17 cellular contexts compared by ENCODE assay signal in the genomic region with DNA sequence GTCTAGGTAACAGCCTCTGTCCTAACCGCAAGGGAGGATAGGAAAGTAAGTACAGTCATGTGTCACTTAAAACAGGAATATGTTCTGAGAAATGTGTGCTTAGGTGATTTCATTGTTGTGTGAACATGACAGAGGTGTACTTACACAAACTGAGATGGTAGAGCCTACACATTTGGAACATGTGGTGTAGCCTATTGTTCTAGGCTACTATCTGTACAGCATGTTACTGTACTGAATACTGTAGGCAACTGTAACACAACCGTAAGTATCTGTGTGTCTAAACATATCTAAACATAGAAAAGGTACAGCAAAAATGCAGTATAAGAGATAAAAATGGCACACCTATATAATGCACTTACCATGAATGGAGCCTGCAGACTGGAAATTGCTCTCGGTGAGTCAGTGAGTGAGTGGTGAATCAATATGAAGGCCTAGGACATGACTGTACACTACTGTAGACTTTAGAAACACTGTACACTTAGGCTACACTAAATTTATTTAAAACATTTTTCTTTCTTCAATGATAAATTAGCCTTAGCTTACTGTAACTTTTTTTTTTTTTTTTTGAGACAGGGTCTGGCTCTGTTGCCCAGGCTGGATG. TPM values are rescaled to one million over a fixed set of nuclear protein-coding genes. Genes with fewer than 3 reads are reported as not detected.
DNase-seq lines count a peak whose midpoint lies in the region; ATAC-seq and TF ChIP-seq lines count a peak whose summit lies in the region.
"Had no signal": no experiment of that assay in that cellular context is flagged by ENCODE, and none has a peak within 500 bp of the region (broad histone marks: within the 10 kb centered on the region; RNA-seq: fewer than 3 reads in every experiment).

No MANE protein-coding gene starts in this region.

- no peak for ATAC-seq in GM19463 (IDR thresholded peaks at IDR 0.05; ENCODE audit: unreplicated experiment)
- no peak for ATAC-seq in GM18873 (IDR thresholded peaks at IDR 0.05; ENCODE audit: low FRiP score, unreplicated experiment)
- no peak for ATAC-seq in naive thymus-derived CD8-positive, alpha-beta T cell
- ATAC-seq: activated CD8-positive, alpha-beta T cell treated with anti-CD3 and anti-CD28 coated beads for 36 hours; body of pancreas had no signal

- H3K27me3 Mint-ChIP-seq in naive thymus-derived CD8-positive, alpha-beta T cell = no peaks in the 10 kb centered on the region
- H3K27me3 Mint-ChIP-seq: activated CD8-positive, alpha-beta T cell treated with anti-CD3 and anti-CD28 coated beads for 36 hours; IgD-negative memory B cell had no signal

- H3K27ac Mint-ChIP-seq in naive thymus-derived CD8-positive, alpha-beta T cell = no peak overlapping the region
- H3K27ac Mint-ChIP-seq: activated CD8-positive, alpha-beta T cell treated with anti-CD3 and anti-CD28 coated beads for 36 hours; IgD-negative memory B cell had no signal

- peaks cover 0 to 4% (median 0%) of the 10 kb centered on the region in 4 donors for H3K4me1 Mint-ChIP-seq in naive thymus-derived CD8-positive, alpha-beta T cell

- H3K4me3 ChIP-seq in fibroblast of mammary gland (ENCODE audit: control insufficient read depth, low read depth, low read length) = no peak overlapping the region
- H3K4me3 ChIP-seq: body of pancreas, testis had no signal

- no peak for TF ChIP-seq CTCF in fibroblast of mammary gland (conservative IDR thresholded peaks at IDR 0.05; ENCODE audit: control insufficient read depth, insufficient read depth, low read depth, low read length)

- H3K9me3 Mint-ChIP-seq in naive thymus-derived CD8-positive, alpha-beta T cell = no peaks in the 10 kb centered on the region
- H3K9me3 Mint-ChIP-seq: activated CD8-positive, alpha-beta T cell treated with anti-CD3 and anti-CD28 coated beads for 36 hours; IgD-negative memory B cell had no signal

- no peak overlapping the region for H3K4me3 Mint-ChIP-seq in naive thymus-derived CD8-positive, alpha-beta T cell
- H3K4me3 Mint-ChIP-seq: activated CD8-positive, alpha-beta T cell treated with anti-CD3 and anti-CD28 coated beads for 36 hours; IgD-negative memory B cell had no signal

- H3K36me3 Mint-ChIP-seq in naive thymus-derived CD8-positive, alpha-beta T cell = no peaks in the 10 kb centered on the region
- H3K36me3 Mint-ChIP-seq: IgD-negative memory B cell had no signal

- DNase-seq in A172 (ENCODE audit: low spot score) (peak; percentile 36), HS-27A (ENCODE audit: low read depth) (peak; percentile 38), T1000 (lab: John Stamatoyannopoulos, UW) (peak; percentile 95), fibroblast of mammary gland (ENCODE audit: low read depth) (peak; percentile 76), LoVo (ENCODE audit: low spot score) (no peak)
- no peak for DNase-seq in naive thymus-derived CD8-positive, alpha-beta T cell
- DNase-seq: activated CD8-positive, alpha-beta T cell treated with anti-CD3 and anti-CD28 coated beads for 36 hours; body of pancreas; COR-L47; foreskin melanocyte; NCI-H1105 treated with DMSO at 0.1 percent for 48 hours; retina; stimulated activated CD4-positive, alpha-beta T cell treated with anti-CD3 and anti-CD28 coated beads, Interleukin-2, amount 100 ng/mL, for 24 hours; testis had no signal

- POLR2A ChIA-PET in naive thymus-derived CD8-positive, alpha-beta T cell (lab: Charles Lee) = interaction anchor here (1.6 kb wide), 1 partner anchor 12 kb away, joined by 3 read pairs; no protein-coding TSS in a partner anchor

RNA-seq across cellular contexts. Expression of a gene that starts 13.2 kb away (rescaled TPM):
- total RNA-seq in A172 (2014; rRNA removed; shearing (Covaris generic)) = 87.2 and 97.5 TPM in 2 replicates
- total RNA-seq in naive thymus-derived CD8-positive, alpha-beta T cell = 10 to 100 TPM; 85.1 to 90.4 TPM
- 10 to 100 TPM in 2 of 3 donors, 1 to 10 TPM in 1; 7.6 to 17.9 (median 12.8) TPM for polyA plus RNA-seq in naive thymus-derived CD8-positive, alpha-beta T cell

RNA-seq across cellular contexts. Expression of a gene that starts 48.8 kb away (rescaled TPM):
- total RNA-seq in A172 (2014; rRNA removed; shearing (Covaris generic)) = 1.8 and 2.7 TPM in 2 replicates
- total RNA-seq in naive thymus-derived CD8-positive, alpha-beta T cell = 10 to 100 TPM; 11.2 to 12.8 TPM
- 10 to 100 TPM; 10.9 to 12.0 (median 12.0) TPM for polyA plus RNA-seq in naive thymus-derived CD8-positive, alpha-beta T cell

Comparison
In these comparisons a context has a peak if more than half of its experiments do, and no peak if none do; other contexts are left out.
1. DNase-seq: peak in A172 (single experiment), HS-27A (single experiment), T1000 (single experiment) and fibroblast of mammary gland (single experiment); none in naive thymus-derived CD8-positive, alpha-beta T cell (0 of 10) and LoVo (single experiment).